In genomic region chr17:78862073-78863023, GRCh38 we compare ENCODE assay signal across 8 cellular contexts. TPM values are rescaled to one million over a fixed set of nuclear protein-coding genes. Genes with fewer than 3 reads are reported as not detected.
DNase-seq lines count a peak whose midpoint lies in the region; ATAC-seq and TF ChIP-seq lines count a peak whose summit lies in the region.

No MANE protein-coding gene starts in this region.

- H3K9ac ChIP-seq in adipocyte (ENCODE audit: low read length): peak overlapping the region; percentile 72

- peak; percentile 66 to 71 for DNase-seq in HL-60 (ENCODE audit: low read depth in 1 of 2, low spot score in 1 of 2)
- peak; percentile 94 for DNase-seq in adipocyte (ENCODE audit: low read depth)
- DNase-seq in right cardiac atrium: peak; percentile 84 to 89 (median 85)
- peak; percentile 99 for DNase-seq in stromal cell of bone marrow (ENCODE audit: low read depth)
- no peak for DNase-seq in hippocampal formation (lab: John Stamatoyannopoulos, UW)
- DNase-seq in NCI-H187 treated with DMSO at 0.1 percent for 48 hours (lab: John Stamatoyannopoulos, UW): no peak

- ATAC-seq in right cardiac atrium (peak; percentile 90 to 92), GM21526 (IDR thresholded peaks at IDR 0.05; ENCODE audit: low FRiP score, unreplicated experiment) (no peak), GM19455 (IDR thresholded peaks at IDR 0.05; ENCODE audit: unreplicated experiment) (no peak)

- H3K4me1 ChIP-seq in adipocyte (ENCODE audit: control insufficient read depth, insufficient read depth, low read length) (peaks cover 27% of the 10 kb centered on the region), right cardiac atrium (ENCODE audit: control insufficient read depth, insufficient read depth, low read length) (no peaks in the 10 kb centered on the region)

- H3K9me3 ChIP-seq in adipocyte (ENCODE audit: control insufficient read depth, low read length) (no peaks in the 10 kb centered on the region), right cardiac atrium (ENCODE audit: control insufficient read depth, low read length) (no peaks in the 10 kb centered on the region)

- H3K27ac ChIP-seq in HL-60 (replicated peaks): no peak overlapping the region
- H3K27ac ChIP-seq in right cardiac atrium (ENCODE audit: low read length): peak overlapping the region; percentile 66

- WGBS in right cardiac atrium: 69% methylated on average over 17 of the region's 17 CpGs

- H3K27me3 ChIP-seq in HL-60 (ENCODE audit: insufficient read depth, poor library complexity, severe bottlenecking): no peaks in the 10 kb centered on the region
- H3K27me3 ChIP-seq in adipocyte (replicated peaks; ENCODE audit: control insufficient read depth, insufficient read depth, low read length): no peaks in the 10 kb centered on the region
- no peaks in the 10 kb centered on the region for H3K27me3 ChIP-seq in right cardiac atrium (ENCODE audit: control insufficient read depth, insufficient read depth)

- intact Hi-C loops in right cardiac atrium (cut with DNase I): loop anchor here in 3 of 4 donors (5.0 to 10.0 kb wide), 2 partner anchors 62 to 105 kb away; partner anchors contain the start of gene TIMP2 (in 2 of the 3)

- TF ChIP-seq CTCF in HL-60 (IDR thresholded peaks at IDR 0.05; ENCODE audit: insufficient read depth, low read length): no peak

- no peak overlapping the region for H3K4me3 ChIP-seq in HL-60 (replicated peaks; ENCODE audit: insufficient read depth, low read length)
- H3K4me3 ChIP-seq in adipocyte (ENCODE audit: low read length): peak overlapping the region; percentile 51
- no peak overlapping the region for H3K4me3 ChIP-seq in right cardiac atrium (ENCODE audit: low read length)

- H3K36me3 ChIP-seq in adipocyte (ENCODE audit: control insufficient read depth, insufficient read depth, low read length, severe bottlenecking): peaks cover 33% of the 10 kb centered on the region

RNA-seq across cellular contexts. Expression of gene USP36, which starts 21.7 kb away (rescaled TPM):
- total RNA-seq in right cardiac atrium: 10 to 100 TPM; 25.1 to 42.9 (median 29.0) TPM
- polyA plus RNA-seq in right cardiac atrium: 16.2 TPM

RNA-seq across cellular contexts. Expression of gene CEP295NL, which starts 40.7 kb away (rescaled TPM):
- total RNA-seq in right cardiac atrium: 1 to 10 TPM in 2 of 4 donors, under 1 TPM in 2; 0.76 to 1.3 (median 1.0) TPM
- 0.57 TPM for polyA plus RNA-seq in right cardiac atrium

Comparison
In these comparisons a context has a peak if more than half of its experiments do, and no peak if none do; other contexts are left out.
1. DNase-seq: peak in HL-60 (2 of 2), adipocyte (single experiment), right cardiac atrium (3 of 3) and stromal cell of bone marrow (single experiment); none in hippocampal formation (0 of 2) and NCI-H187 treated with DMSO at 0.1 percent for 48 hours (single experiment).
2. ATAC-seq: peak in right cardiac atrium (2 of 2); none in GM21526 (single experiment) and GM19455 (single experiment).